19 cellular contexts compared by ENCODE assay signal in the genomic region with DNA sequence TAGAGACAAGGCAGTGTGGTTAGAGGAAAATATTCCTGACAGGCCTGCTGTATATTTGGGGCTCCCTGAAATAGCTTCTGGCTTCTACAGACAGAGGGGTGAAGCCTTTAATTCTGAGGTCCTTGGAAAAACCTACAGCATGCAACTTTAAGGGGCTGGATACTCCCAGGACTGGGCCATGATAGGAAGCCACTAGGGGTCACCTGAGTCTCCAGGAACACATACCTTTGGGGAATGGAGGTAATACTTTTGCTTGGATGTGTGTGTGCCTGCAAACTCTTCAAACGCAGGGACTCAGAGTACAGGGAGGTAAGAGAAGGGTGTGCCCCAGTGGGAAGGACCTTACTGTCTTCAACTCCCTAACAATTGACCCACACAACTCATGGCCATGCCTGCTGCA. TPM values are rescaled to one million over a fixed set of nuclear protein-coding genes. Genes with fewer than 3 reads are reported as not detected.
DNase-seq lines count a peak whose midpoint lies in the region; ATAC-seq, FAIRE-seq and TF ChIP-seq lines count a peak whose summit lies in the region.
"Had no signal": no experiment of that assay in that cellular context is flagged by ENCODE, and none has a peak within 500 bp of the region (broad histone marks: within the 10 kb centered on the region; RNA-seq: fewer than 3 reads in every experiment).

No MANE protein-coding gene starts in this region.

- no peak overlapping the region for H3K4ac ChIP-seq in H1 (replicated peaks; ENCODE audit: insufficient read length, low read depth, low read length)
- no peak overlapping the region for H3K4ac ChIP-seq in mesendoderm (ENCODE audit: low read depth, low read length)

- H3K27ac ChIP-seq in H1 (ENCODE audit: low read depth, low read length), result no peak overlapping the region
- H3K27ac ChIP-seq in mesendoderm (ENCODE audit: low read depth, low read length), result no peak overlapping the region
- H3K27ac ChIP-seq: SJCRH30 had no signal

- no peak overlapping the region for H3K14ac ChIP-seq in H1 (ENCODE audit: insufficient read length)

- H3K23ac ChIP-seq in H1 (ENCODE audit: insufficient read length) (no peak overlapping the region), mesendoderm (ENCODE audit: low read length) (no peak overlapping the region)

- TF ChIP-seq CTCF in Caco-2 (IDR thresholded peaks at IDR 0.05; ENCODE audit: insufficient read depth in 1 of 2, low read depth in 1 of 2, low read length in 1 of 2, severe bottlenecking in 1 of 2, unreplicated experiment in 1 of 2) (peak; percentile 31 to 56), H1 (IDR thresholded peaks at IDR 0.05; ENCODE audit: control extremely low read depth in 1 of 3, insufficient read depth in 1 of 3, low read depth in 1 of 3, low read length in 3 of 3) (peak; percentile 24 to 65 (median 62))

- peak; percentile 7 for FAIRE-seq in H1 (lab: Jason Lieb, UNC)
- FAIRE-seq: GM12891 had no signal

- no peak for TF ChIP-seq POLR2A in H1 (IDR thresholded peaks at IDR 0.05; ENCODE audit: control extremely low read depth in 1 of 2, low read depth in 2 of 2, low read length in 2 of 2)

- no peak overlapping the region for H4K8ac ChIP-seq in H1 (ENCODE audit: extremely low read depth, insufficient read depth, low read length)
- no peak overlapping the region for H4K8ac ChIP-seq in mesendoderm (ENCODE audit: low read depth, low read length)

- H3K4me2 ChIP-seq in H1 (ENCODE audit: insufficient read depth in 1 of 2, low read depth in 2 of 2, low read length in 2 of 2) (no peak overlapping the region), mesendoderm (ENCODE audit: low read length) (no peak overlapping the region)

- peaks cover 28% of the 10 kb centered on the region for H3K27me3 Mint-ChIP-seq in Caco-2 (ENCODE audit: insufficient read depth, unreplicated experiment)

- in situ Hi-C loops in G401 (cut with HindIII; ENCODE audit: low sequenced_read_pairs), result no loop called here

- no peaks in the 10 kb centered on the region for H3K36me3 Mint-ChIP-seq in Caco-2 (ENCODE audit: insufficient read depth, unreplicated experiment)
- H3K36me3 Mint-ChIP-seq: CD4-positive, CD25-positive, alpha-beta regulatory T cell; IgD-negative memory B cell had no signal

- H3K9me3 ChIP-seq in Caco-2 (no peaks in the 10 kb centered on the region), H1 (ENCODE audit: insufficient read depth in 2 of 2, low read depth in 1 of 2, low read length in 1 of 2) (no peaks in the 10 kb centered on the region)
- H3K9me3 ChIP-seq: SJCRH30 had no signal

- H2BK5ac ChIP-seq in H1 (ENCODE audit: low read depth, low read length) (no peak overlapping the region), mesendoderm (ENCODE audit: low read length) (no peak overlapping the region)

- H3K18ac ChIP-seq in H1 (ENCODE audit: extremely low read depth, low read length) (no peak overlapping the region), mesendoderm (ENCODE audit: low read length) (no peak overlapping the region)

- H3K9me3 Mint-ChIP-seq in Caco-2 (ENCODE audit: unreplicated experiment), result no peaks in the 10 kb centered on the region

- no peak overlapping the region for H3K4me3 ChIP-seq in Caco-2 (ENCODE audit: low read depth, low read length)
- no peak overlapping the region for H3K4me3 ChIP-seq in H1 (ENCODE audit: extremely low read depth in 1 of 4, insufficient read depth in 2 of 4, low read depth in 3 of 4, low read length in 4 of 4)
- no peak overlapping the region for H3K4me3 ChIP-seq in mesendoderm (ENCODE audit: low read length)
- H3K4me3 ChIP-seq: SJCRH30 had no signal

- H4K20me1 ChIP-seq in H1 (replicated peaks in 1 of 2; ENCODE audit: control insufficient read depth in 1 of 2, insufficient read depth in 2 of 2, low read length in 2 of 2), result peaks cover 2 to 6% of the 10 kb centered on the region in 2 experiments

- no peak overlapping the region for H4K91ac ChIP-seq in H1 (replicated peaks; ENCODE audit: insufficient read length, low read length)

- no peaks in the 10 kb centered on the region for H3K36me3 ChIP-seq in Caco-2 (ENCODE audit: control insufficient read depth, insufficient read depth, low read length)
- no peaks in the 10 kb centered on the region for H3K36me3 ChIP-seq in H1 (ENCODE audit: control insufficient read depth in 2 of 4, insufficient read depth in 4 of 4, low read length in 3 of 4)
- no peaks in the 10 kb centered on the region for H3K36me3 ChIP-seq in mesendoderm (ENCODE audit: control insufficient read depth, insufficient read depth, low read length)
- H3K36me3 ChIP-seq: SJCRH30 had no signal

- TF ChIP-seq EP300 in H1 (IDR thresholded peaks at IDR 0.05; ENCODE audit: borderline replicate concordance in 1 of 2, low read depth in 2 of 2, low read length in 2 of 2), result no peak

- H3K79me2 ChIP-seq in H1 (ENCODE audit: control insufficient read depth in 1 of 2, insufficient read depth in 2 of 2, low read length in 2 of 2) (no peaks in the 10 kb centered on the region), mesendoderm (ENCODE audit: control insufficient read depth, insufficient read depth, low read length) (no peaks in the 10 kb centered on the region)

- intact Hi-C loops in Caco-2 (cut with micrococcal nuclease; ENCODE audit: unreplicated experiment), result loop anchor here (1.0 to 10.0 kb wide), 5 partner anchors 37 to 385 kb away; no protein-coding TSS in a partner anchor

- POLR2A ChIA-PET in Caco-2 (lab: Charles Lee) (no interaction called here), H1 (lab: Charles Lee; ENCODE audit: partially characterized antibody) (no interaction called here)

- H3K56ac ChIP-seq in H1 (replicated peaks; ENCODE audit: insufficient read length, low read depth, low read length), result no peak overlapping the region
- H3K56ac ChIP-seq in mesendoderm (ENCODE audit: low read length), result no peak overlapping the region

- H3K23me2 ChIP-seq in H1 (ENCODE audit: low read depth, low read length), result peaks cover 22% of the 10 kb centered on the region; the same call in 1 of the 2 replicates

- WGBS in H1 (ENCODE audit: extremely low coverage in 1 of 2, insufficient coverage in 1 of 2, insufficient read length in 1 of 2, insufficient replicate concordance in 2 of 2, low coverage in 1 of 2, low lambda C conversion rate in 2 of 2, missing lambda C conversion rate in 1 of 2), 2 experiments, result 27% methylated on average over 1 of the region's 1 CpG; no CpG with 5 or more reads in 1 of the 2 experiments
- no CpG with 5 or more reads among the region's 1 CpG for WGBS in mesendoderm (ENCODE audit: extremely low coverage, insufficient coverage, low lambda C conversion rate)

- H3K79me1 ChIP-seq in H1 (ENCODE audit: low read depth, low read length) (no peaks in the 10 kb centered on the region), mesendoderm (ENCODE audit: low read length) (no peaks in the 10 kb centered on the region)

- H4K5ac ChIP-seq in H1 (ENCODE audit: insufficient read length, low read depth, low read length) (no peak overlapping the region), mesendoderm (ENCODE audit: low read length) (no peak overlapping the region)

- H2BK20ac ChIP-seq in H1 (ENCODE audit: low read length), result no peak overlapping the region

- no peak overlapping the region for H3K27ac Mint-ChIP-seq in Caco-2 (ENCODE audit: unreplicated experiment)
- H3K27ac Mint-ChIP-seq: CD4-positive, CD25-positive, alpha-beta regulatory T cell; IgD-negative memory B cell had no signal

- H2BK12ac ChIP-seq in H1 (ENCODE audit: low read depth, low read length), result no peak overlapping the region

- no peak for ATAC-seq in GM18498 (IDR thresholded peaks at IDR 0.05; ENCODE audit: unreplicated experiment)
- ATAC-seq: PC-3 had no signal

- no TSS peak for BruUV-seq in Caco-2 (replicated peaks; lab: Mats Ljungman, UMichigan)

- H2BK120ac ChIP-seq in H1 (replicated peaks; ENCODE audit: low read depth, low read length) (no peak overlapping the region), mesendoderm (ENCODE audit: low read depth, low read length) (no peak overlapping the region)

- CTCF ChIA-PET in Caco-2 (lab: Charles Lee) (interaction anchor here (0.8 to 1.4 kb wide), 2 partner anchors 233 to 359 kb away, joined by 4 read pairs; no protein-coding TSS in a partner anchor), H1 (lab: Charles Lee; ENCODE audit: partially characterized antibody) (interaction anchor here (0.6 to 7.8 kb wide), 11 partner anchors 10 to 902 kb away, joined by 3 to 56 read pairs (median 4); no protein-coding TSS in a partner anchor)

- H3K4me1 ChIP-seq in Caco-2 (no peaks in the 10 kb centered on the region; the same call in 1 of the 2 replicates), H1 (replicated peaks in 1 of 4; ENCODE audit: control insufficient read depth in 3 of 4, insufficient read depth in 4 of 4, low read length in 3 of 4) (peaks cover 0 to 6% (median 2%) of the 10 kb centered on the region in 4 experiments; a peak in 1 of 7 replicates), mesendoderm (ENCODE audit: control insufficient read depth, low read depth, low read length) (no peaks in the 10 kb centered on the region)
- H3K4me1 ChIP-seq: SJCRH30 had no signal

- H2AK5ac ChIP-seq in H1 (ENCODE audit: low read depth, low read length) (no peak overlapping the region), mesendoderm (ENCODE audit: low read length) (no peak overlapping the region)

- H3K4me3 Mint-ChIP-seq in Caco-2 (ENCODE audit: unreplicated experiment), result no peak overlapping the region
- H3K4me3 Mint-ChIP-seq: CD4-positive, CD25-positive, alpha-beta regulatory T cell; IgD-negative memory B cell had no signal

- peaks cover 9% of the 10 kb centered on the region for H3K27me3 ChIP-seq in Caco-2 (replicated peaks; ENCODE audit: control insufficient read depth, insufficient read depth, low read length)
- H3K27me3 ChIP-seq in H1 (replicated peaks in 1 of 4; ENCODE audit: control insufficient read depth in 3 of 4, extremely low read depth in 1 of 4, insufficient read depth in 3 of 4, low read length in 3 of 4), result peaks cover 21 to 55% (median 50%) of the 10 kb centered on the region in 4 experiments
- peaks cover 14% of the 10 kb centered on the region for H3K27me3 ChIP-seq in mesendoderm (ENCODE audit: insufficient read depth, low read length, poor library complexity)
- H3K27me3 ChIP-seq: SJCRH30 had no signal

- DNase-seq in Caco-2 (peak in 1 of 2 experiments; percentile 32), HuH-7 (ENCODE audit: low spot score) (peak; percentile 8), H1 (ENCODE audit: low read depth in 1 of 2, low spot score in 2 of 2) (no peak), mesendoderm (peak; percentile 57), mucosa of gallbladder (ENCODE audit: low spot score) (no peak), G401 (ENCODE audit: low spot score) (no peak)
- DNase-seq: AML-193; CD4-positive, CD25-positive, alpha-beta regulatory T cell; NCI-H1930; NCI-H2171; NCI-H748 treated with DMSO at 0.1 percent for 48 hours; PC-3; SJCRH30 had no signal

- H2BK15ac ChIP-seq in H1 (ENCODE audit: low read length), result no peak overlapping the region
- H2BK15ac ChIP-seq in mesendoderm (replicated peaks; ENCODE audit: low read depth), result no peak overlapping the region

- no peak overlapping the region for H2AFZ ChIP-seq in H1 (ENCODE audit: low read length)

- no peak overlapping the region for H3K9ac ChIP-seq in H1 (replicated peaks in 1 of 4; ENCODE audit: extremely low read depth in 1 of 4, low read depth in 3 of 4, low read length in 3 of 4)
- peak overlapping the region; percentile 15 for H3K9ac ChIP-seq in mesendoderm (ENCODE audit: low read length)

- H3K4me1 Mint-ChIP-seq in Caco-2 (ENCODE audit: low read depth, unreplicated experiment), result peaks cover 5% of the 10 kb centered on the region

- peak; percentile 60 to 75 for TF ChIP-seq RAD21 in H1 (IDR thresholded peaks at IDR 0.05 in 1 of 2, conservative IDR thresholded peaks at IDR 0.05 in 1 of 2; ENCODE audit: low read depth in 2 of 2, low read length in 2 of 2)

RNA-seq across cellular contexts. Expression of gene ASIC2, which starts 4.1 kb away (rescaled TPM):
- total RNA-seq in Caco-2 (2022) (not detected in 2 replicates), mucosa of gallbladder (0.06 TPM)
- total RNA-seq in H1 (2021; fragmentation: NEBNext Ultra II Directional; extraction: Animal tissue kit (Norgen Biotek cat#: 25700)), result 1.1 and 1.2 TPM in 2 replicates
- 0.86 and 1.3 TPM in 2 replicates for polyA plus RNA-seq in H1 (2011; rRNA removed)
- polyA plus RNA-seq in H1 (2011; cell fraction: cytosol; rRNA removed), result 0.84 TPM
- polyA plus RNA-seq in H1 (2011; cell fraction: nucleus; rRNA removed), result 2.8 TPM
- 0.21 to 0.61 TPM (median 0.45 TPM) in 4 replicates for polyA plus RNA-seq in H1 (2012, experiment 1 of 2)
- polyA plus RNA-seq in H1 (2012, experiment 2 of 2), result 0.37 TPM
- polyA plus RNA-seq in H1 (2013, experiment 1 of 2), result 0.75 TPM
- polyA plus RNA-seq in H1 (2013, experiment 2 of 2), result 0.79 TPM
- polyA minus RNA-seq in H1 (2011; rRNA and poly(A)+ RNA removed), result 2.6 and 2.9 TPM in 2 replicates
- 0.88 TPM for polyA minus RNA-seq in H1 (2011; cell fraction: cytosol; rRNA and poly(A)+ RNA removed)
- polyA minus RNA-seq in H1 (2011; cell fraction: nucleus; rRNA and poly(A)+ RNA removed), result 12.2 TPM
- 2.0 TPM for polyA plus RNA-seq in mesendoderm (2013, experiment 1 of 2)
- polyA plus RNA-seq in mesendoderm (2013, experiment 2 of 2), result 2.1 TPM
- not detected in 2 replicates for total RNA-seq in G401 (2014; rRNA removed; shearing (Covaris generic))
- total RNA-seq: CD4-positive, CD25-positive, alpha-beta regulatory T cell; H4; LHCN-M2; NCI-H460; SJCRH30 had no signal
- polyA plus RNA-seq: CD4-positive, CD25-positive, alpha-beta regulatory T cell; IgD-negative memory B cell had no signal

Comparison
In these comparisons a context has a peak if more than half of its experiments do, and no peak if none do; other contexts are left out.
1. DNase-seq: peak in HuH-7 (single experiment) and mesendoderm (single experiment); none in H1 (0 of 2), mucosa of gallbladder (single experiment) and G401 (single experiment).